Comparison of ENCODE assay signal across 10 cellular contexts in genomic region chr6:20978176-20978614, GRCh38.
DNase-seq lines count a peak whose midpoint lies in the region; ATAC-seq, FAIRE-seq and TF ChIP-seq lines count a peak whose summit lies in the region.
"Had no signal": no experiment of that assay in that cellular context is flagged by ENCODE, and none has a peak within 500 bp of the region (broad histone marks: within the 10 kb centered on the region; RNA-seq: fewer than 3 reads in every experiment).

No MANE protein-coding gene starts in this region.

- no peaks in the 10 kb centered on the region for H3K27me3 ChIP-seq in CD4-positive, CD25-positive, alpha-beta regulatory T cell (ENCODE audit: control insufficient read depth, insufficient read depth, low read length)

- H3K36me3 Mint-ChIP-seq in CD4-positive, CD25-positive, alpha-beta regulatory T cell = peaks cover 26% of the 10 kb centered on the region

- peak in 2 of 3 donors; percentile 7 to 44 for DNase-seq in CD4-positive, CD25-positive, alpha-beta regulatory T cell
- no peak for DNase-seq in GM19239 (ENCODE audit: insufficient read length, low spot score)
- DNase-seq in choroid plexus epithelial cell (ENCODE audit: low read depth) = peak; percentile 71
- DNase-seq in stimulated activated naive CD4-positive, alpha-beta T cell treated with Interleukin-2 at 50 U/mL for 16 hours (lab: John Stamatoyannopoulos, UW) = no peak
- DNase-seq in GM10266 (ENCODE audit: extremely low spot score) = no peak
- DNase-seq in HUDEP-2 (lab: John Stamatoyannopoulos, UW; ENCODE audit: unreplicated experiment in 76 of 76) = no peak
- no peak for DNase-seq in iPS-NIHi7 (ENCODE audit: extremely low spot score)
- DNase-seq: DND-41 had no signal

- H3K27ac Mint-ChIP-seq in CD4-positive, CD25-positive, alpha-beta regulatory T cell = no peak overlapping the region

- H3K9me3 Mint-ChIP-seq in CD4-positive, CD25-positive, alpha-beta regulatory T cell = peaks cover 0 to 2% (median 1%) of the 10 kb centered on the region in 7 donors

- no peaks in the 10 kb centered on the region for H3K27me3 Mint-ChIP-seq in CD4-positive, CD25-positive, alpha-beta regulatory T cell

- peak; percentile 8 for FAIRE-seq in GM19239 (lab: Jason Lieb, UNC)
- FAIRE-seq: bronchial epithelial cell had no signal

- peaks cover 3 to 17% (median 13%) of the 10 kb centered on the region in 4 donors for H3K4me1 Mint-ChIP-seq in CD4-positive, CD25-positive, alpha-beta regulatory T cell

- TF ChIP-seq CTCF in choroid plexus epithelial cell (conservative IDR thresholded peaks at IDR 0.05; ENCODE audit: low read depth, low read length) (no peak), GM10266 (IDR thresholded peaks at IDR 0.05; ENCODE audit: control insufficient read depth, insufficient read depth, low read depth, missing control alignments) (no peak)

- no peak overlapping the region for H3K27ac ChIP-seq in CD4-positive, CD25-positive, alpha-beta regulatory T cell (ENCODE audit: insufficient read depth, low read length, poor library complexity, severe bottlenecking)

- H3K4me1 ChIP-seq in CD4-positive, CD25-positive, alpha-beta regulatory T cell (ENCODE audit: control insufficient read depth, insufficient read depth, low read length, poor library complexity, severe bottlenecking) = peaks cover 7% of the 10 kb centered on the region

- no peak overlapping the region for H3K4me3 Mint-ChIP-seq in CD4-positive, CD25-positive, alpha-beta regulatory T cell

- ATAC-seq in CD4-positive, CD25-positive, alpha-beta regulatory T cell (ENCODE audit: low read depth in 2 of 2) = peak; percentile 45 to 56
- ATAC-seq in HG03045 (IDR thresholded peaks at IDR 0.05; ENCODE audit: unreplicated experiment) = peak; percentile 79

- peak overlapping the region; percentile 6 for H3K4me3 ChIP-seq in CD4-positive, CD25-positive, alpha-beta regulatory T cell (ENCODE audit: low read depth, low read length)
- H3K4me3 ChIP-seq in choroid plexus epithelial cell (ENCODE audit: low read depth, low read length) = no peak overlapping the region

- no peaks in the 10 kb centered on the region for H3K36me3 ChIP-seq in CD4-positive, CD25-positive, alpha-beta regulatory T cell (ENCODE audit: control insufficient read depth, insufficient read depth, low read length)

- no peaks in the 10 kb centered on the region for H3K9me3 ChIP-seq in CD4-positive, CD25-positive, alpha-beta regulatory T cell (ENCODE audit: control insufficient read depth in 2 of 2, low read length in 2 of 2)

Comparison
In these comparisons a context has a peak if more than half of its experiments do, and no peak if none do; other contexts are left out.
1. DNase-seq: peak in CD4-positive, CD25-positive, alpha-beta regulatory T cell (2 of 3) and choroid plexus epithelial cell (single experiment); none in GM19239 (single experiment), stimulated activated naive CD4-positive, alpha-beta T cell treated with Interleukin-2 at 50 U/mL for 16 hours (single experiment), GM10266 (single experiment), HUDEP-2 (0 of 76) and iPS-NIHi7 (single experiment).